25 cellular contexts compared by ENCODE assay signal in the genomic region with DNA sequence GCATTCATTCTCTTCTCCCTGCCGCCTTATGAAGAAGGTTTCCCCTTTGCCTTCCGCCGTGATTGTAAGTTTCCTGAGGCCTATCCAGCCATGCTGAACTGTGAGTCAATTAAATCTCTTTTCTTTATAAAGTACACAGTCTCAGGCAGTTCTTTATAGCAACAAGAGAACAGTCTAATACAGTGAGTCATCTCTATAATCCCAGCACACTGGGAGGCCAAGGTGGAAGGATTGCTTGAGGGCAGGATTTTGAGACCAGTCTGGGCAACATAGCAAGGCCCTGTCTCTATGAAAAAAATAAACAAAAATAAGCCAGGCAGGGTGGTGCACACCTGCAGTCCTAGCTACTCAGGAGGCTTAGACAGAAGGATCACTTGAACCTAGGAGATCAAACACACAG.
"Had no signal": no experiment of that assay in that cellular context is flagged by ENCODE, and none has a peak within 500 bp of the region (broad histone marks: within the 10 kb centered on the region; RNA-seq: fewer than 3 reads in every experiment).

No MANE protein-coding gene starts in this region.

- H3K27ac ChIP-seq: coronary artery, hepatocyte, left ventricle myocardium inferior, sigmoid colon, testis, vagina had no signal

- ATAC-seq: natural killer cell treated with Interleukin-12 subunit alpha and Interleukin-12 subunit beta and Interleukin-15 and Interleukin-18, amount 100 ng/mL, for 72 hours; stimulated activated naive B cell treated with anti-CD40 and anti-IgM and Interleukin-4, amounts not matched to agents 10 μg/mL and 1 μg/mL and 100 μg/mL, for 72 hours had no signal

- H3K36me3 ChIP-seq: sigmoid colon, vagina had no signal

- H3K27me3 ChIP-seq: hepatocyte, sigmoid colon, testis, vagina had no signal

- H3K9me3 ChIP-seq: testis had no signal

- H3K4me1 ChIP-seq: left ventricle myocardium inferior, sigmoid colon, testis, vagina had no signal

- H3K4me3 ChIP-seq: coronary artery, hepatocyte, left ventricle myocardium inferior, sigmoid colon, smooth muscle cell, testis, vagina had no signal

- DNase-seq: activated CD4-positive, alpha-beta T cell treated with anti-CD3 and anti-CD28 coated beads for 1 hour; activated CD4-positive, alpha-beta T cell treated with anti-CD3 and anti-CD28 coated beads, Interleukin-2, amount 50 U/mL, for 1 hour; activated CD8-positive, alpha-beta memory T cell treated with anti-CD3 and anti-CD28 coated beads, Interleukin-2, amount 50 U/mL, for 4 hours; activated naive CD4-positive, alpha-beta T cell; activated naive CD8-positive, alpha-beta T cell treated with anti-CD3 and anti-CD28 coated beads for 36 hours; activated T-cell treated with anti-CD3 and anti-CD28 coated beads, Interleukin-2, amount 50 U/mL, for 24 hours; amniotic stem cell; cerebellar nuclear complex; endodermal cell; foreskin melanocyte; immature natural killer cell; kidney glomerular epithelial cell; left ventricle myocardium inferior; retina; sigmoid colon; stimulated activated CD4-positive, alpha-beta T cell treated with anti-CD3 and anti-CD28 coated beads, Interleukin-15, amount 100 ng/mL, for 24 hours; stimulated activated CD4-positive, alpha-beta T cell treated with anti-CD3 and anti-CD28 coated beads, Interleukin-2, amount 100 ng/mL, for 48 hours; stimulated activated CD8-positive, alpha-beta memory T cell treated with anti-CD3 and anti-CD28 coated beads, Interleukin-4, amount 100 ng/mL, for 48 hours; stimulated activated naive B cell treated with anti-CD40 and anti-IgM and Interleukin-4, amounts not matched to agents 10 μg/mL and 1 μg/mL and 100 μg/mL, for 72 hours; testis had no signal

- H2AFZ ChIP-seq: hepatocyte had no signal

- H3K79me2 ChIP-seq: hepatocyte had no signal

- H3K4me2 ChIP-seq: hepatocyte, smooth muscle cell had no signal
